ENCODE assay signal across 24 cellular contexts in the genomic region with DNA sequence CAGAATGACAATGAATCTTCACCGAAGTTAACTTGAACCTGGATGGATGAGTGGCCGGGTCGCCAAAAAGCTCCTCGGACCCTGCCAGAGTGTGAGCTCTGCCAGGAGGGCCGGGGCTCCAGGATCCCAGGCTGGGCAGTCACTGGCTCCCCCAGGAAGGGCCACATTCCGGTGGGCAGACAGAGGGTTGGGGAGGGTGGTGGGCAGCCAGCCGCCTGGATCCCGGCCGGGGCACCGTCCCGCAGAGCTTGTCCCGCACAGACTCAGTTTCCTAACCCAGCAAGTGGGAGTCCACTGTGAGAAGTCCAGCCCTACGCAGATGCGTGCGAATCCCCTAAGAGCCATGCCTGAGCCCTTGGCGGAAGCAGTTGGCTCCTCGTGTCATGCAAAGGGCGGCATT.
"Had no signal": no experiment of that assay in that cellular context is flagged by ENCODE, and none has a peak within 500 bp of the region (broad histone marks: within the 10 kb centered on the region; RNA-seq: fewer than 3 reads in every experiment).

No MANE protein-coding gene starts in this region.

- DNase-seq: activated CD4-positive, alpha-beta T cell treated with anti-CD3 and anti-CD28 coated beads for 48 hours; activated CD4-positive, alpha-beta T cell treated with anti-CD3 and anti-CD28 coated beads, Interleukin-2, amount 50 U/mL, for 48 hours; activated CD4-positive, CD25-positive, alpha-beta regulatory T cell treated with anti-CD3 and anti-CD28 coated beads, Interleukin-2, amount 50 U/mL, for 72 hours; activated CD8-positive, alpha-beta memory T cell treated with anti-CD3 and anti-CD28 coated beads, Interleukin-2, amount 10 ng/mL, durations not matched to agents 7 days and 5 days; activated effector memory CD4-positive, alpha-beta T cell treated with Interleukin-2 at 50 U/mL for 16 hours; activated naive CD4-positive, alpha-beta T cell; activated T-cell treated with anti-CD3 and anti-CD28 coated beads, Interleukin-2, amount 50 U/mL, for 24 hours; amygdala; brain microvascular endothelial cell; KG1; NCI-H1092; NCI-H1417; NCI-H1930; NCI-H2171 treated with DMSO at 0.1 percent for 48 hours; NCI-H226; NCI-H526 treated with DMSO at 0.1 percent for 48 hours; PC-3; SHP77 treated with DMSO at 0.1 percent for 48 hours; T-helper 17 cell; T-helper 9 cell had no signal

- H3K27ac Mint-ChIP-seq: activated CD8-positive, alpha-beta memory T cell treated with anti-CD3 and anti-CD28 coated beads, Interleukin-2, amount 10 ng/mL, durations not matched to agents 7 days and 5 days; activated naive CD8-positive, alpha-beta T cell; activated T-cell treated with anti-CD3 and anti-CD28 coated beads, Interleukin-2, amount 50 U/mL, for 24 hours; activated T-helper 1 cell treated with anti-CD3 and anti-CD28 coated beads, Interleukin-12 subunit alpha, Interleukin-12 subunit beta, Interleukin-2, Interleukin-4 antibody, amounts not matched to agents 30 ng/mL and 10 ng/mL and 1 ng/mL, durations not matched to agents 14 hours and 24 hours and 36 hours; IgD-negative memory B cell; WTC11 had no signal

- H3K36me3 Mint-ChIP-seq: activated naive CD8-positive, alpha-beta T cell; IgD-negative memory B cell had no signal

- H3K27me3 ChIP-seq: brain microvascular endothelial cell had no signal

- H3K4me3 Mint-ChIP-seq: activated CD8-positive, alpha-beta memory T cell treated with anti-CD3 and anti-CD28 coated beads, Interleukin-2, amount 10 ng/mL, durations not matched to agents 7 days and 5 days; activated naive CD8-positive, alpha-beta T cell; activated T-cell treated with anti-CD3 and anti-CD28 coated beads, Interleukin-2, amount 50 U/mL, for 24 hours; activated T-helper 1 cell treated with anti-CD3 and anti-CD28 coated beads, Interleukin-12 subunit alpha, Interleukin-12 subunit beta, Interleukin-2, Interleukin-4 antibody, amounts not matched to agents 30 ng/mL and 10 ng/mL and 1 ng/mL, durations not matched to agents 14 hours and 24 hours and 36 hours; IgD-negative memory B cell; T-helper 17 cell; WTC11 had no signal

- H3K27me3 Mint-ChIP-seq: activated naive CD8-positive, alpha-beta T cell; activated T-cell treated with anti-CD3 and anti-CD28 coated beads, Interleukin-2, amount 50 U/mL, for 24 hours; IgD-negative memory B cell; T-helper 17 cell had no signal

- H3K27ac ChIP-seq: brain microvascular endothelial cell had no signal

- H3K36me3 ChIP-seq: brain microvascular endothelial cell had no signal
